ENCODE assay signal across 11 cellular contexts in the genomic region with DNA sequence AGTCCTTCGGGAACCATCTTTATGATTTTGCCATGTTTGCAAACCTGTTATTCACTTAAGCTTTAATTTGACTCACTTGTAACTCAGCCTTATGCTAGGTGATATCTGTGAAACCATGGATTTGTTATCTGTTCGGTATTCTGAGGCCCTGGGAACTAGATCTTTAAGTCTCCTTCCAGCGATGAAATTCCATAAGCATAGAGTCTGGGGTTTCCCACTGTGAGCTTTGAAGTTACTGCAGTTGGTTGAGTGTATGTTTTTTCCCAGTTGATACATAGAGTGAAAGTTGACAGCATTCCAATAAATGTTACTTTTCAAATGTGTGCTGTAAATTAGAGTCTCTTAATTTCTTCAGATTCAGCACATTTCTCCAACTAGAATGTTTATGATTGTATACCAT.
"Had no signal": no experiment of that assay in that cellular context is flagged by ENCODE, and none has a peak within 500 bp of the region (broad histone marks: within the 10 kb centered on the region; RNA-seq: fewer than 3 reads in every experiment).

No MANE protein-coding gene starts in this region.

- H3K9me3 Mint-ChIP-seq: neural progenitor cell had no signal

- H3K27ac ChIP-seq: gastroesophageal sphincter, left ventricle myocardium inferior, neural progenitor cell, pancreas, thoracic aorta had no signal

- H3K27ac Mint-ChIP-seq: neural progenitor cell had no signal

- DNase-seq: activated effector memory CD4-positive, alpha-beta T cell treated with anti-CD3 and anti-CD28 coated beads, Interleukin-2, amount 50 U/mL, for 16 hours; kidney; left ventricle myocardium inferior; mesenchymal stem cell; pancreas; stimulated activated CD4-positive, alpha-beta T cell treated with anti-CD3 and anti-CD28 coated beads, Interleukin-4, amount 100 ng/mL, for 1 hour; stomach; T-helper 9 cell had no signal

- H3K9me3 ChIP-seq: gastroesophageal sphincter, left ventricle myocardium inferior, pancreas, stomach, thoracic aorta had no signal

- H3K4me3 ChIP-seq: gastroesophageal sphincter, left ventricle myocardium inferior, neural progenitor cell, pancreas, stomach, thoracic aorta had no signal

- H3K27me3 ChIP-seq: gastroesophageal sphincter, neural progenitor cell, pancreas, stomach had no signal

- ATAC-seq: gastroesophageal sphincter had no signal

- H3K4me3 Mint-ChIP-seq: neural progenitor cell had no signal

- H3K36me3 ChIP-seq: neural progenitor cell, pancreas had no signal
